Comparison of ENCODE assay signal across 25 cellular contexts in the genomic region with DNA sequence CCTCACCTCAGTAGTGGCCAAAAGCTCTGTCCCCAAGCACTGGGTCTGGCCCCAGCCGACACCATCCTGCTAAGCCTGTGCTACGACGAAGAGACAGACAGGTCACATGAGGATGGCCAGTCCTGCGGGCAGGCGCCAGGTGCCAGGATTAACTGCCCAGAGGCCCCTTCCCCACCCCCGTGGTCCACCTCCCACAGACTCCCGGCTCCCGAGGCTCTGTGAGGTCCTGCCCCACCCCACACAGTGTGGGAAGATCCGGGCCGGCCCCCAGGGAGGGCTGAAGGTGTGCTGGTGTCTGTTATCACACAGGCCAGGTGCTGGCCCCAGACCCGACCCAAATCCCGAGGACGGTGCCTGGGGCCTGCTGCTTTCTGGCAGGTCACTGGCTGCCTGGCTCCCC. TPM values are rescaled to one million over a fixed set of nuclear protein-coding genes. Genes with fewer than 3 reads are reported as not detected.
DNase-seq lines count a peak whose midpoint lies in the region; ATAC-seq and TF ChIP-seq lines count a peak whose summit lies in the region.
"Had no signal": no experiment of that assay in that cellular context is flagged by ENCODE, and none has a peak within 500 bp of the region (broad histone marks: within the 10 kb centered on the region; RNA-seq: fewer than 3 reads in every experiment).

No MANE protein-coding gene starts in this region.

- H2BK120ac ChIP-seq in IMR-90 (ENCODE audit: low read depth, low read length): no peak overlapping the region

- H3K27me3 ChIP-seq in IMR-90 (ENCODE audit: control insufficient read depth, insufficient read depth, low read length): no peaks in the 10 kb centered on the region
- H3K27me3 ChIP-seq in tibial nerve: no peaks in the 10 kb centered on the region
- H3K27me3 ChIP-seq in CD4-positive, alpha-beta T cell (ENCODE audit: control insufficient read depth, insufficient read depth, low read length): no peaks in the 10 kb centered on the region
- H3K27me3 ChIP-seq: SJSA1 had no signal

- H3K36me3 ChIP-seq in IMR-90 (ENCODE audit: control insufficient read depth, insufficient read depth, low read length): peaks cover 23% of the 10 kb centered on the region
- H3K36me3 ChIP-seq in tibial nerve: peaks cover 0 to 44% (median 0%) of the 10 kb centered on the region in 3 donors

- no peaks in the 10 kb centered on the region for H3K4me1 ChIP-seq in IMR-90 (ENCODE audit: control insufficient read depth, insufficient read depth, low read length)
- H3K4me1 ChIP-seq in tibial nerve: peaks cover 0 to 41% (median 7%) of the 10 kb centered on the region in 4 donors
- H3K4me1 ChIP-seq: HAP-1, SJSA1 had no signal

- in situ Hi-C loops in IMR-90 (cut with MboI; ENCODE audit: low sequenced_read_pairs): no loop called here

- dilution Hi-C loops in IMR-90 (cut with HindIII; ENCODE audit: low sequenced_read_pairs, unreplicated experiment): no loop called here

- peak overlapping the region; percentile 88 to 95 for H3K27ac Mint-ChIP-seq in effector memory CD8-positive, alpha-beta T cell
- no peak overlapping the region for H3K27ac Mint-ChIP-seq in activated naive CD4-positive, alpha-beta T cell treated with anti-CD3 and anti-CD28 coated beads for 36 hours
- H3K27ac Mint-ChIP-seq in CD4-positive, alpha-beta T cell: no peak overlapping the region

- no peak overlapping the region for H3K4me3 ChIP-seq in IMR-90 (ENCODE audit: insufficient read depth, low read depth, low read length)
- no peak overlapping the region for H3K4me3 ChIP-seq in tibial nerve
- H3K4me3 ChIP-seq: HAP-1, SJSA1 had no signal

- POLR2A ChIA-PET in IMR-90 (lab: Charles Lee; ENCODE audit: unreplicated experiment): no interaction called here
- POLR2A ChIA-PET in CD4-positive, alpha-beta T cell (lab: Charles Lee): no interaction called here

- no peak overlapping the region for H2BK5ac ChIP-seq in IMR-90 (ENCODE audit: low read depth, low read length, poor library complexity, severe bottlenecking)

- H2AFZ ChIP-seq in IMR-90 (replicated peaks; ENCODE audit: low read length, poor library complexity): peak overlapping the region; percentile 11

- H3K14ac ChIP-seq in IMR-90 (replicated peaks; ENCODE audit: low read depth, low read length): no peak overlapping the region

- no TSS peak for BruUV-seq in IMR-90 (replicated peaks; lab: Mats Ljungman, UMichigan)

- H3K9ac ChIP-seq in IMR-90 (ENCODE audit: low read depth, low read length): no peak overlapping the region

- no peak overlapping the region for H3K4ac ChIP-seq in IMR-90 (ENCODE audit: low read depth, low read length)

- H4K20me1 ChIP-seq in IMR-90 (ENCODE audit: insufficient read depth, low read length): peaks cover 27% of the 10 kb centered on the region

- H2AK9ac ChIP-seq in IMR-90 (replicated peaks; ENCODE audit: low read depth, low read length, poor library complexity): no peak overlapping the region

- no peak overlapping the region for H3K56ac ChIP-seq in IMR-90 (ENCODE audit: extremely low read depth, insufficient read depth, low read length)

- no peak overlapping the region for H4K8ac ChIP-seq in IMR-90 (ENCODE audit: low read depth in 2 of 2, low read length in 2 of 2)

- TF ChIP-seq POLR2A in IMR-90 (IDR thresholded peaks at IDR 0.05; ENCODE audit: low read depth, low read length) (no peak), tibial nerve (IDR thresholded peaks at IDR 0.05) (no peak)

- TF ChIP-seq EP300 in tibial nerve (IDR thresholded peaks at IDR 0.05): no peak

- ATAC-seq in IMR-90 (ENCODE audit: low read depth): no peak
- ATAC-seq in effector memory CD8-positive, alpha-beta T cell (replicated peaks): no peak
- no peak for ATAC-seq in CD4-positive, alpha-beta T cell (ENCODE audit: poor library complexity)
- ATAC-seq: PC-3 had no signal

- no peak overlapping the region for H4K5ac ChIP-seq in IMR-90 (ENCODE audit: low read depth, low read length)

- DNase-seq in IMR-90: no peak
- no peak for DNase-seq in effector memory CD8-positive, alpha-beta T cell
- no peak for DNase-seq in tibial nerve (ENCODE audit: low spot score in 2 of 2)
- DNase-seq in activated naive CD4-positive, alpha-beta T cell treated with anti-CD3 and anti-CD28 coated beads for 36 hours: no peak
- DNase-seq in CD4-positive, alpha-beta T cell: no peak
- no peak for DNase-seq in NCI-H82 (lab: John Stamatoyannopoulos, UW)
- DNase-seq: Calu3, DMS79 treated with DMSO at 0.1 percent for 48 hours, GF-D8, GOT3, Karpas-422, NCI-H1092, NCI-H1417 treated with DMSO at 0.1 percent for 48 hours, NCI-H1694 treated with DMSO at 0.1 percent for 48 hours, NCI-H2081, NCI-H2171 treated with DMSO at 0.1 percent for 48 hours, NCI-H524, NCI-H748 treated with DMSO at 0.1 percent for 48 hours, PC-3, Right ventricle myocardium superior had no signal

- peaks cover 19 to 25% of the 10 kb centered on the region in 2 donors for H3K4me1 Mint-ChIP-seq in effector memory CD8-positive, alpha-beta T cell (ENCODE audit: low read depth in 2 of 2)
- H3K4me1 Mint-ChIP-seq in activated naive CD4-positive, alpha-beta T cell treated with anti-CD3 and anti-CD28 coated beads for 36 hours (ENCODE audit: low read depth): peaks cover 12% of the 10 kb centered on the region
- H3K4me1 Mint-ChIP-seq in CD4-positive, alpha-beta T cell (ENCODE audit: low read depth): peaks cover 7% of the 10 kb centered on the region

- peaks cover 19% of the 10 kb centered on the region for H3K36me3 Mint-ChIP-seq in effector memory CD8-positive, alpha-beta T cell (ENCODE audit: insufficient read depth)
- peaks cover 4% of the 10 kb centered on the region for H3K36me3 Mint-ChIP-seq in activated naive CD4-positive, alpha-beta T cell treated with anti-CD3 and anti-CD28 coated beads for 36 hours (ENCODE audit: low read depth)
- H3K36me3 Mint-ChIP-seq in CD4-positive, alpha-beta T cell (ENCODE audit: low read depth): peaks cover 14% of the 10 kb centered on the region

- TF ChIP-seq CTCF in IMR-90 (conservative IDR thresholded peaks at IDR 0.05; ENCODE audit: low read depth, low read length): no peak
- TF ChIP-seq CTCF in tibial nerve (IDR thresholded peaks at IDR 0.05): no peak
- TF ChIP-seq CTCF in CD4-positive, alpha-beta T cell (IDR thresholded peaks at IDR 0.05): no peak

- no peak overlapping the region for H2BK15ac ChIP-seq in IMR-90 (ENCODE audit: low read depth, low read length)

- H3K27me3 Mint-ChIP-seq in effector memory CD8-positive, alpha-beta T cell: no peaks in the 10 kb centered on the region
- H3K27me3 Mint-ChIP-seq in activated naive CD4-positive, alpha-beta T cell treated with anti-CD3 and anti-CD28 coated beads for 36 hours (ENCODE audit: low read depth): no peaks in the 10 kb centered on the region
- no peaks in the 10 kb centered on the region for H3K27me3 Mint-ChIP-seq in CD4-positive, alpha-beta T cell

- no peak overlapping the region for H3K4me2 ChIP-seq in IMR-90 (ENCODE audit: low read depth, low read length)

- H4K91ac ChIP-seq in IMR-90 (ENCODE audit: insufficient read depth, low read depth, low read length): no peak overlapping the region

- CTCF ChIA-PET in IMR-90 (lab: Yijun Ruan, JAX): no interaction called here
- CTCF ChIA-PET in activated naive CD4-positive, alpha-beta T cell treated with anti-CD3 and anti-CD28 coated beads for 36 hours (lab: Charles Lee): interaction anchor here (0.6 kb wide), 1 partner anchor 17 kb away, joined by 3 read pairs; no protein-coding TSS in a partner anchor
- CTCF ChIA-PET in CD4-positive, alpha-beta T cell (lab: Charles Lee): no interaction called here

- WGBS in IMR-90 (ENCODE audit: extremely low coverage in 2 of 2, insufficient read length in 1 of 2), 2 experiments: 87% methylated on average over 3 of the region's 13 CpGs; no CpG with 5 or more reads in 1 of the 2 experiments
- 56 to 78% methylated on average over 6 to 13 of the region's 13 CpGs for WGBS in tibial nerve, 2 donors

- no peak overlapping the region for H2BK20ac ChIP-seq in IMR-90 (ENCODE audit: low read depth, low read length)

- no peak overlapping the region for H3K27ac ChIP-seq in IMR-90 (ENCODE audit: insufficient read depth, low read length)
- peak overlapping the region; percentile 30 to 74 (median 58) for H3K27ac ChIP-seq in tibial nerve
- no peak overlapping the region for H3K27ac ChIP-seq in CD4-positive, alpha-beta T cell (ENCODE audit: low read depth, low read length)
- H3K27ac ChIP-seq: SJSA1 had no signal

- H3K9me1 ChIP-seq in IMR-90 (ENCODE audit: insufficient read depth, low read length): peaks cover 4% of the 10 kb centered on the region

- H3K9me3 ChIP-seq in IMR-90 (ENCODE audit: control insufficient read depth, insufficient read depth, low read length) (no peaks in the 10 kb centered on the region), tibial nerve (no peaks in the 10 kb centered on the region)
- H3K9me3 ChIP-seq in CD4-positive, alpha-beta T cell (ENCODE audit: control insufficient read depth, low read length): no peaks in the 10 kb centered on the region
- H3K9me3 ChIP-seq: HAP-1, SJSA1 had no signal

- H2AK5ac ChIP-seq in IMR-90 (ENCODE audit: low read depth, low read length): no peak overlapping the region

- no peak overlapping the region for H3K4me3 Mint-ChIP-seq in effector memory CD8-positive, alpha-beta T cell
- no peak overlapping the region for H3K4me3 Mint-ChIP-seq in activated naive CD4-positive, alpha-beta T cell treated with anti-CD3 and anti-CD28 coated beads for 36 hours
- no peak overlapping the region for H3K4me3 Mint-ChIP-seq in CD4-positive, alpha-beta T cell
- H3K4me3 Mint-ChIP-seq: CD14-positive monocyte had no signal

- H3K23ac ChIP-seq in IMR-90 (ENCODE audit: low read depth, low read length): no peak overlapping the region

- H3K9me3 Mint-ChIP-seq in effector memory CD8-positive, alpha-beta T cell: peaks cover 6 to 10% of the 10 kb centered on the region in 2 donors
- H3K9me3 Mint-ChIP-seq in activated naive CD4-positive, alpha-beta T cell treated with anti-CD3 and anti-CD28 coated beads for 36 hours: no peaks in the 10 kb centered on the region
- H3K9me3 Mint-ChIP-seq in CD4-positive, alpha-beta T cell: no peaks in the 10 kb centered on the region

- intact Hi-C loops in IMR-90 (cut with micrococcal nuclease): no loop called here
- intact Hi-C loops in activated naive CD4-positive, alpha-beta T cell treated with anti-CD3 and anti-CD28 coated beads for 36 hours (cut with micrococcal nuclease): no loop called here
- intact Hi-C loops in CD4-positive, alpha-beta T cell (cut with DNase I, micrococcal nuclease): no loop called here

- peaks cover 0 to 39% of the 10 kb centered on the region in 2 experiments; a peak in 3 of 4 replicates for H3K79me1 ChIP-seq in IMR-90 (ENCODE audit: low read depth in 1 of 2, low read length in 2 of 2)

- H3K18ac ChIP-seq in IMR-90 (ENCODE audit: low read depth, low read length): no peak overlapping the region

- TF ChIP-seq RAD21 in IMR-90 (IDR thresholded peaks at IDR 0.05; ENCODE audit: low read length): no peak

RNA-seq across cellular contexts. Expression of a gene that starts 27.2 kb away (rescaled TPM):
- total RNA-seq in IMR-90 (2012; rRNA removed) (not detected in 2 replicates), tibial nerve (10 to 100 TPM in 2 of 4 donors, 1 to 10 TPM in 2; 5.7 to 18.6 (median 12.1) TPM)
- not detected in 2 replicates for polyA plus RNA-seq in IMR-90 (2012; rRNA removed)
- polyA plus RNA-seq in IMR-90 (2012; cell fraction: cytosol; rRNA removed): 0.03 TPM in 2 replicates
- 0.13 and 0.48 TPM in 2 replicates for polyA plus RNA-seq in IMR-90 (2012; cell fraction: nucleus; rRNA removed; ENCODE audit: low replicate concordance)
- total RNA-seq in activated naive CD4-positive, alpha-beta T cell treated with anti-CD3 and anti-CD28 coated beads for 36 hours: not detected
- total RNA-seq in CD4-positive, alpha-beta T cell: not detected
- total RNA-seq: A673, PC-3, Right ventricle myocardium superior, RPMI7951, SJSA1 had no signal
- polyA plus RNA-seq: CD14-positive monocyte had no signal

RNA-seq across cellular contexts. Expression of a gene that starts 34.1 kb away (rescaled TPM):
- total RNA-seq in IMR-90 (2012; rRNA removed) (0.83 and 2.2 TPM in 2 replicates), tibial nerve (10 to 100 TPM; 27.8 to 91.8 (median 59.1) TPM)
- 2.5 and 3.4 TPM in 2 replicates for polyA plus RNA-seq in IMR-90 (2012; rRNA removed)
- 1.9 and 8.1 TPM in 2 replicates for polyA plus RNA-seq in IMR-90 (2012; cell fraction: cytosol; rRNA removed)
- polyA plus RNA-seq in IMR-90 (2012; cell fraction: nucleus; rRNA removed; ENCODE audit: low replicate concordance): 4.5 and 7.4 TPM in 2 replicates
- under 1 TPM; 0.57 to 0.62 TPM for total RNA-seq in activated naive CD4-positive, alpha-beta T cell treated with anti-CD3 and anti-CD28 coated beads for 36 hours
- total RNA-seq in CD4-positive, alpha-beta T cell: 10 to 100 TPM in 1 of 2 experiments, 1 to 10 TPM in 1; 9.9 to 13.7 TPM

RNA-seq across cellular contexts. Expression of a gene that starts 34.9 kb away (rescaled TPM):
- total RNA-seq in IMR-90 (2012; rRNA removed) (3.9 and 6.4 TPM in 2 replicates), tibial nerve (10 to 100 TPM; 10.8 to 21.3 (median 11.2) TPM)
- 7.3 and 7.8 TPM in 2 replicates for polyA plus RNA-seq in IMR-90 (2012; rRNA removed)
- 4.9 and 5.4 TPM in 2 replicates for polyA plus RNA-seq in IMR-90 (2012; cell fraction: cytosol; rRNA removed)
- polyA plus RNA-seq in IMR-90 (2012; cell fraction: nucleus; rRNA removed; ENCODE audit: low replicate concordance): 18.9 and 24.1 TPM in 2 replicates
- 10 to 100 TPM; 12.6 to 15.2 TPM for total RNA-seq in activated naive CD4-positive, alpha-beta T cell treated with anti-CD3 and anti-CD28 coated beads for 36 hours
- 10 to 100 TPM; 47.7 to 51.8 TPM for total RNA-seq in CD4-positive, alpha-beta T cell

RNA-seq across cellular contexts. Expression of a gene that starts 55.7 kb away (rescaled TPM):
- 1.4 and 2.2 TPM in 2 replicates for total RNA-seq in IMR-90 (2012; rRNA removed)
- 1.9 and 2.0 TPM in 2 replicates for polyA plus RNA-seq in IMR-90 (2012; rRNA removed)
- polyA plus RNA-seq in IMR-90 (2012; cell fraction: cytosol; rRNA removed): 1.3 and 2.4 TPM in 2 replicates
- polyA plus RNA-seq in IMR-90 (2012; cell fraction: nucleus; rRNA removed; ENCODE audit: low replicate concordance): 2.9 and 5.6 TPM in 2 replicates
- 10 to 100 TPM; 29.3 to 53.0 (median 39.6) TPM for total RNA-seq in tibial nerve
- total RNA-seq in activated naive CD4-positive, alpha-beta T cell treated with anti-CD3 and anti-CD28 coated beads for 36 hours: 1 to 10 TPM; 8.0 to 9.9 TPM
- total RNA-seq in CD4-positive, alpha-beta T cell: 1 to 10 TPM; 6.8 to 7.2 TPM

Comparison
In these comparisons a context has a peak if more than half of its experiments do, and no peak if none do; other contexts are left out.
1. H3K27ac ChIP-seq: peak in tibial nerve (4 of 4); none in IMR-90 (single experiment) and CD4-positive, alpha-beta T cell (single experiment).
2. H3K27ac Mint-ChIP-seq: peak in effector memory CD8-positive, alpha-beta T cell (2 of 2); none in activated naive CD4-positive, alpha-beta T cell treated with anti-CD3 and anti-CD28 coated beads for 36 hours (single experiment) and CD4-positive, alpha-beta T cell (single experiment).